ENCODE assay signal across 8 cellular contexts in genomic region chr1:20485527-20486456, GRCh38. TPM values are rescaled to one million over a fixed set of nuclear protein-coding genes. Genes with fewer than 3 reads are reported as not detected.
A peak's percentile ranks its signal among the peaks of the same experiment; 100 is the strongest.
DNase-seq lines count a peak whose midpoint lies in the region; ATAC-seq, FAIRE-seq and TF ChIP-seq lines count a peak whose summit lies in the region.

CAMK2N1 (minus strand) TSS chr1:20486210; CDS start chr1:20485379, 831 bp downstream.

- H2AK5ac ChIP-seq in H9 (ENCODE audit: insufficient read length, low read length), result no peak within 1 kb of the TSS

- H3K79me2 ChIP-seq in H9 (ENCODE audit: insufficient read depth, low read length) (no peaks in the 10 kb centered on the region), astrocyte (ENCODE audit: insufficient read depth, low read length) (peaks cover 26% of the 10 kb centered on the region)

- H3K27me3 ChIP-seq in H9 (ENCODE audit: insufficient read depth, low read length) (peaks cover 31% of the 10 kb centered on the region; the same call in 1 of the 2 replicates), astrocyte (ENCODE audit: insufficient read depth, low read length) (no peaks in the 10 kb centered on the region), right atrium auricular region (no peaks in the 10 kb centered on the region)

- H3K36me3 ChIP-seq in astrocyte (ENCODE audit: insufficient read depth, low read length), result no peaks in the 10 kb centered on the region
- no peaks in the 10 kb centered on the region for H3K36me3 ChIP-seq in right atrium auricular region

- no peaks in the 10 kb centered on the region for H3K9me3 ChIP-seq in H9 (ENCODE audit: control insufficient read depth, low read depth, low read length)
- no peaks in the 10 kb centered on the region for H3K9me3 ChIP-seq in astrocyte (ENCODE audit: insufficient read depth, low read depth, low read length)
- H3K9me3 ChIP-seq in right atrium auricular region, result no peaks in the 10 kb centered on the region

- H3K18ac ChIP-seq in H9 (ENCODE audit: insufficient read length, low read depth, low read length), result peak within 1 kb of the TSS; percentile 62

- no peak within 1 kb of the TSS; the same call in 1 of the 2 replicates for H3K14ac ChIP-seq in H9 (ENCODE audit: insufficient read depth, low read length)

- CTCF ChIA-PET in T-cell (lab: Charles Lee), result interaction anchor here in 1 of 2 donors (0.6 kb wide), 1 partner anchor 407 kb away, joined by 7 read pairs; no protein-coding TSS in a partner anchor

- H3K27me3 Mint-ChIP-seq in H9 (ENCODE audit: low read depth), result peaks cover 93% of the 10 kb centered on the region
- peaks cover 40 to 49% of the 10 kb centered on the region in 2 donors for H3K27me3 Mint-ChIP-seq in T-cell
- peaks cover 33% of the 10 kb centered on the region for H3K27me3 Mint-ChIP-seq in astrocyte (ENCODE audit: low read depth, unreplicated experiment)

- H4K20me1 ChIP-seq in H9 (ENCODE audit: control insufficient read depth, insufficient read depth, insufficient read length) (no peaks in the 10 kb centered on the region), astrocyte (ENCODE audit: insufficient read depth, low read length) (peaks cover 40% of the 10 kb centered on the region)

- H3K4me1 Mint-ChIP-seq in H9 (peaks cover 24 to 47% of the 10 kb centered on the region in 2 experiments), T-cell (peaks cover 15 to 22% (median 19%) of the 10 kb centered on the region in 3 donors), astrocyte (ENCODE audit: low read depth, unreplicated experiment) (peaks cover 16% of the 10 kb centered on the region)

- ATAC-seq in T-cell (replicated peaks in 1 of 4) (peak; percentile 73 to 81 (median 79)), GM18520 (IDR thresholded peaks at IDR 0.05; ENCODE audit: unreplicated experiment) (no peak), GM18511 (IDR thresholded peaks at IDR 0.05; ENCODE audit: unreplicated experiment) (no peak)

- H2BK5ac ChIP-seq in H9 (ENCODE audit: insufficient read length, low read length), result no peak within 1 kb of the TSS

- H4K8ac ChIP-seq in H9 (replicated peaks; ENCODE audit: insufficient read length, low read depth, low read length), result no peak within 1 kb of the TSS

- no CpG with 5 or more reads among the region's 104 CpGs for WGBS in H9 (ENCODE audit: extremely low coverage, insufficient read length, low lambda C conversion rate)

- H2AFZ ChIP-seq in H9 (ENCODE audit: low read length) (no peak within 1 kb of the TSS), astrocyte (ENCODE audit: low read depth, low read length) (peak within 1 kb of the TSS; percentile 94)

- TF ChIP-seq CTCF in 22Rv1 (IDR thresholded peaks at IDR 0.05) (0 out of 2 replicates have a peak, but pooled peaks have one; percentile 11), H9 (conservative IDR thresholded peaks at IDR 0.05) (no peak), astrocyte (IDR thresholded peaks at IDR 0.05; ENCODE audit: insufficient read depth, low read depth, low read length) (no peak), right atrium auricular region (IDR thresholded peaks at IDR 0.05) (no peak)

- no peak within 1 kb of the TSS for H2BK120ac ChIP-seq in H9 (ENCODE audit: low read depth, low read length, poor library complexity, severe bottlenecking)

- no peak for FAIRE-seq in astrocyte (lab: Jason Lieb, UNC)

- H3T11ph ChIP-seq in H9 (ENCODE audit: low read length), result no peak within 1 kb of the TSS

- H3K23ac ChIP-seq in H9 (ENCODE audit: insufficient read length, low read depth, low read length), result no peak within 1 kb of the TSS

- DNase-seq in H9, result peak; percentile 64
- peak in 32 of 34 experiments; percentile 16 to 67 (median 46) for DNase-seq in T-cell
- peak; percentile 51 for DNase-seq in astrocyte (ENCODE audit: low read depth)
- no peak for DNase-seq in right atrium auricular region (ENCODE audit: low spot score)
- DNase-seq in pons (ENCODE audit: low spot score), result peak; percentile 81

- H3K4me2 ChIP-seq in H9 (ENCODE audit: insufficient read depth, insufficient read length, low read length) (peak within 1 kb of the TSS; percentile 89), astrocyte (ENCODE audit: low read length) (peak within 1 kb of the TSS; percentile 100)

- H3K4me1 ChIP-seq in H9 (ENCODE audit: insufficient read depth, low read length) (peaks cover 9% of the 10 kb centered on the region; the same call in 1 of the 2 replicates), astrocyte (ENCODE audit: insufficient read depth, low read length) (peaks cover 23% of the 10 kb centered on the region), right atrium auricular region (peaks cover 0 to 19% of the 10 kb centered on the region in 2 donors)

- no peaks in the 10 kb centered on the region; a peak in 1 of 7 replicates for H3K36me3 Mint-ChIP-seq in H9 (ENCODE audit: insufficient read depth in 1 of 3, low read depth in 3 of 3)
- H3K36me3 Mint-ChIP-seq in T-cell, result no peaks in the 10 kb centered on the region
- H3K36me3 Mint-ChIP-seq in astrocyte (ENCODE audit: low read depth, unreplicated experiment), result no peaks in the 10 kb centered on the region

- no peak within 1 kb of the TSS for H2BK15ac ChIP-seq in H9 (ENCODE audit: low read depth, low read length)

- H3K4me3 ChIP-seq in astrocyte (ENCODE audit: insufficient read depth, low read depth, low read length) (peak within 1 kb of the TSS; percentile 92), right atrium auricular region (peak within 1 kb of the TSS; percentile 60 to 64)

- no peak within 1 kb of the TSS for H2BK20ac ChIP-seq in H9 (ENCODE audit: low read depth, low read length, poor library complexity, severe bottlenecking)

- H4K5ac ChIP-seq in H9 (ENCODE audit: insufficient read length, low read depth, low read length), result no peak within 1 kb of the TSS

- no peak within 1 kb of the TSS for H2BK12ac ChIP-seq in H9 (ENCODE audit: insufficient read length, low read depth, low read length)

- H3K9ac ChIP-seq in H9 (ENCODE audit: extremely low read depth, insufficient read length, low read length) (no peak within 1 kb of the TSS), astrocyte (ENCODE audit: low read length) (peak within 1 kb of the TSS; percentile 95)

- H3K27ac Mint-ChIP-seq in H9, result no peak within 1 kb of the TSS
- H3K27ac Mint-ChIP-seq in T-cell, result peak within 1 kb of the TSS; percentile 55 to 66
- peak within 1 kb of the TSS; percentile 41 for H3K27ac Mint-ChIP-seq in astrocyte (ENCODE audit: unreplicated experiment)

- no peaks in the 10 kb centered on the region for H3K79me1 ChIP-seq in H9 (ENCODE audit: insufficient read depth, low read depth, low read length, poor library complexity, severe bottlenecking)

- H3K27ac ChIP-seq in 22Rv1 (peak within 1 kb of the TSS; percentile 44), H9 (ENCODE audit: insufficient read length, low read depth, low read length) (no peak within 1 kb of the TSS), astrocyte (ENCODE audit: low read depth, low read length) (peak within 1 kb of the TSS; percentile 71), right atrium auricular region (peak within 1 kb of the TSS; percentile 81 to 90)

- no peak within 1 kb of the TSS for H3K56ac ChIP-seq in H9 (ENCODE audit: insufficient read length, low read depth, low read length)

- H3K23me2 ChIP-seq in H9 (ENCODE audit: insufficient read length, low read depth, low read length, poor library complexity, severe bottlenecking), result peaks cover 32% of the 10 kb centered on the region

- peak within 1 kb of the TSS; percentile 75 to 99 for H3K4me3 Mint-ChIP-seq in H9
- peak within 1 kb of the TSS; percentile 79 to 92 (median 88) for H3K4me3 Mint-ChIP-seq in T-cell
- peak within 1 kb of the TSS; percentile 91 for H3K4me3 Mint-ChIP-seq in astrocyte (ENCODE audit: unreplicated experiment)

- no peak within 1 kb of the TSS for H4K91ac ChIP-seq in H9 (ENCODE audit: insufficient read length, low read depth, low read length)

- H3K4ac ChIP-seq in H9 (ENCODE audit: low read depth, low read length), result no peak within 1 kb of the TSS

- H3K9me3 Mint-ChIP-seq in H9 (peaks cover 0 to 4% of the 10 kb centered on the region in 2 experiments; a peak in 1 of 5 replicates), T-cell (no peaks in the 10 kb centered on the region), astrocyte (ENCODE audit: unreplicated experiment) (no peaks in the 10 kb centered on the region)

- POLR2A ChIA-PET in T-cell (lab: Charles Lee), result interaction anchor here in 1 of 2 donors (0.7 kb wide), 1 partner anchor 22 kb away, joined by 3 read pairs; no protein-coding TSS in a partner anchor

RNA-seq across cellular contexts. Expression of gene CAMK2N1, which starts in this region (rescaled TPM):
- 0.97 and 1.2 TPM in 2 replicates for total RNA-seq in H9 (2021)
- total RNA-seq in T-cell, result 1 to 10 TPM; 2.5 to 7.9 (median 7.1) TPM
- total RNA-seq in astrocyte, result 17.5 and 18.9 TPM in 2 replicates
- 10 to 100 TPM in 1 of 2 donors, 1 to 10 TPM in 1; 5.3 to 13.4 TPM for total RNA-seq in right atrium auricular region

Comparison
In these comparisons a context has a peak if more than half of its experiments do, and no peak if none do; other contexts are left out.
1. H3K27ac Mint-ChIP-seq: peak in T-cell (2 of 2) and astrocyte (single experiment); none in H9 (0 of 3).
2. ATAC-seq: peak in T-cell (4 of 4); none in GM18520 (single experiment) and GM18511 (single experiment).
3. Peak in every context shown above with its lines, with median percentiles within 50 percentile points of each other: H3K4me3 Mint-ChIP-seq.